8 cellular contexts compared by ENCODE assay signal in genomic region chr19:41959056-41960053, GRCh38. TPM values are rescaled to one million over a fixed set of nuclear protein-coding genes. Genes with fewer than 3 reads are reported as not detected.
DNase-seq lines count a peak whose midpoint lies in the region; ATAC-seq and TF ChIP-seq lines count a peak whose summit lies in the region.

TSS of gene RABAC1 (minus strand) at chr19:41959321. CDS start at chr19:41959292, 29 bp downstream.

- peaks cover 9% of the 10 kb centered on the region for H3K4me1 ChIP-seq in parathyroid adenoma
- H3K4me1 ChIP-seq in tibial nerve: peaks cover 0 to 21% (median 14%) of the 10 kb centered on the region in 4 donors

- peak; percentile 63 to 82 for TF ChIP-seq EP300 in tibial nerve (IDR thresholded peaks at IDR 0.05)

- no peaks in the 10 kb centered on the region for H3K79me2 ChIP-seq in parathyroid adenoma

- H3K9me3 ChIP-seq in parathyroid adenoma (ENCODE audit: control insufficient read depth, low read length) (no peaks in the 10 kb centered on the region), tibial nerve (no peaks in the 10 kb centered on the region)

- TF ChIP-seq POLR2A in tibial nerve (IDR thresholded peaks at IDR 0.05): peak in 1 of 2 donors; percentile 45

- DNase-seq in GM12864 (ENCODE audit: low read depth): peak; percentile 65
- DNase-seq in NCI-H1417 (lab: John Stamatoyannopoulos, UW): peak; percentile 85 to 95 (median 94)
- DNase-seq in SW 1271 (lab: John Stamatoyannopoulos, UW): peak; percentile 64 to 88
- peak; percentile 80 for DNase-seq in activated naive CD8-positive, alpha-beta T cell treated with anti-CD3 and anti-CD28 coated beads, Interleukin-2, amount 50 U/mL, for 16 hours (ENCODE audit: low read depth, low spot score)
- peak; percentile 93 for DNase-seq in Right ventricle myocardium superior
- DNase-seq in tibial nerve (ENCODE audit: low spot score in 2 of 2): peak; percentile 63 to 86

- TF ChIP-seq CTCF in GM12864 (IDR thresholded peaks at IDR 0.05; ENCODE audit: low read depth, low read length, missing control alignments) (peak; percentile 49), parathyroid adenoma (IDR thresholded peaks at IDR 0.05) (peak; percentile 29), tibial nerve (IDR thresholded peaks at IDR 0.05) (no peak)

- intact Hi-C loops in Right ventricle myocardium superior (cut with DNase I): no loop called here

- peak within 1 kb of the TSS; percentile 38 for H3K9ac ChIP-seq in parathyroid adenoma

- H2AFZ ChIP-seq in parathyroid adenoma: peak within 1 kb of the TSS; percentile 91

- H3K4me2 ChIP-seq in parathyroid adenoma (ENCODE audit: low read length): peak within 1 kb of the TSS; percentile 97

- ATAC-seq in HG02642 (IDR thresholded peaks at IDR 0.05; ENCODE audit: poor library complexity, unreplicated experiment) (peak; percentile 89), Right ventricle myocardium superior (ENCODE audit: poor library complexity) (peak; percentile 94)

- no peaks in the 10 kb centered on the region for H3K27me3 ChIP-seq in parathyroid adenoma (ENCODE audit: control insufficient read depth, insufficient read depth, low read length)
- H3K27me3 ChIP-seq in tibial nerve: no peaks in the 10 kb centered on the region

- H3K4me3 ChIP-seq in GM12864 (ENCODE audit: low read depth, low read length) (peak within 1 kb of the TSS; percentile 77), parathyroid adenoma (ENCODE audit: low read depth, low read length) (peak within 1 kb of the TSS; percentile 88), tibial nerve (peak within 1 kb of the TSS; percentile 58 to 94 (median 84))

- WGBS in tibial nerve, 2 donors: 5 to 20% methylated on average over 10 to 44 of the region's 46 CpGs

- H3K27ac ChIP-seq in parathyroid adenoma: peak within 1 kb of the TSS; percentile 87
- peak within 1 kb of the TSS; percentile 75 to 98 (median 96) for H3K27ac ChIP-seq in tibial nerve

- H3K36me3 ChIP-seq in parathyroid adenoma (ENCODE audit: control insufficient read depth, insufficient read depth, low read length) (no peaks in the 10 kb centered on the region), tibial nerve (peaks cover 0 to 28% (median 0%) of the 10 kb centered on the region in 3 donors)

RNA-seq across cellular contexts. Expression of gene RABAC1, which starts in this region (rescaled TPM):
- total RNA-seq in Right ventricle myocardium superior (62.1 TPM), tibial nerve (100 to 1,000 TPM; 168 to 206 (median 199) TPM)

Comparison
In these comparisons a context has a peak if more than half of its experiments do, and no peak if none do; other contexts are left out.
1. Peak in every context shown above with its lines: DNase-seq, ATAC-seq, H3K4me3 ChIP-seq and H3K27ac ChIP-seq.
2. CTCF ChIP-seq: peak in GM12864 (single experiment) and parathyroid adenoma (single experiment); none in tibial nerve (0 of 5).